In genomic region chr3:57397175-57398026, GRCh38 we compare ENCODE assay signal across 8 cellular contexts.
DNase-seq lines count a peak whose midpoint lies in the region; ATAC-seq and TF ChIP-seq lines count a peak whose summit lies in the region.

No MANE protein-coding gene starts in this region.

- peaks cover 7% of the 10 kb centered on the region for H3K4me1 Mint-ChIP-seq in stimulated activated effector memory CD8-positive, alpha-beta T cell treated with anti-CD3 and anti-CD28 coated beads, Interleukin-12 subunit alpha, Interleukin-12 subunit beta, amount 100 ng/mL, for 72 hours

- H3K9me3 Mint-ChIP-seq in stimulated activated effector memory CD8-positive, alpha-beta T cell treated with anti-CD3 and anti-CD28 coated beads, Interleukin-12 subunit alpha, Interleukin-12 subunit beta, amount 100 ng/mL, for 72 hours, result no peaks in the 10 kb centered on the region

- peak; percentile 88 for ATAC-seq in HG02588 (IDR thresholded peaks at IDR 0.05; ENCODE audit: unreplicated experiment)
- peak; percentile 86 to 91 for ATAC-seq in activated CD4-positive, CD25-positive, alpha-beta regulatory T cell treated with anti-CD3 and anti-CD28 coated beads, Interleukin-2, amount 50 U/mL, for 24 hours
- ATAC-seq in stimulated activated effector memory CD8-positive, alpha-beta T cell treated with anti-CD3 and anti-CD28 coated beads, Interleukin-12 subunit alpha, Interleukin-12 subunit beta, amount 100 ng/mL, for 72 hours, result peak; percentile 90

- DNase-seq in GM12865 (ENCODE audit: low read depth) (peak; percentile 85), MV-4-11 (lab: John Stamatoyannopoulos, UW) (peak; percentile 57), cerebellar cortex (ENCODE audit: low spot score) (peak; percentile 18), lung microvascular endothelial cell (ENCODE audit: low read depth in 2 of 2) (peak; percentile 64 to 71)
- DNase-seq in stimulated activated effector memory CD8-positive, alpha-beta T cell treated with anti-CD3 and anti-CD28 coated beads, Interleukin-12 subunit alpha, Interleukin-12 subunit beta, amount 100 ng/mL, for 72 hours (ENCODE audit: low spot score in 2 of 2), result peak; percentile 20 to 71

- H3K36me3 Mint-ChIP-seq in stimulated activated effector memory CD8-positive, alpha-beta T cell treated with anti-CD3 and anti-CD28 coated beads, Interleukin-12 subunit alpha, Interleukin-12 subunit beta, amount 100 ng/mL, for 72 hours, result no peaks in the 10 kb centered on the region

- H3K4me3 Mint-ChIP-seq in stimulated activated effector memory CD8-positive, alpha-beta T cell treated with anti-CD3 and anti-CD28 coated beads, Interleukin-12 subunit alpha, Interleukin-12 subunit beta, amount 100 ng/mL, for 72 hours, result no peak overlapping the region

- no peak overlapping the region for H3K27ac Mint-ChIP-seq in stimulated activated effector memory CD8-positive, alpha-beta T cell treated with anti-CD3 and anti-CD28 coated beads, Interleukin-12 subunit alpha, Interleukin-12 subunit beta, amount 100 ng/mL, for 72 hours

- TF ChIP-seq CTCF in 22Rv1 (IDR thresholded peaks at IDR 0.05), result peak; percentile 92
- TF ChIP-seq CTCF in GM12865 (IDR thresholded peaks at IDR 0.05; ENCODE audit: insufficient read depth, low read depth, low read length, missing control alignments), result peak; percentile 94

- no peak overlapping the region for H3K27ac ChIP-seq in 22Rv1

- no peak overlapping the region for H3K4me3 ChIP-seq in GM12865 (ENCODE audit: low read depth, low read length)

Comparison
In these comparisons a context has a peak if more than half of its experiments do, and no peak if none do; other contexts are left out.
1. DNase-seq: peak in every context shown above with its lines; median percentile 85 in GM12865; 68 in lung microvascular endothelial cell; 57 in MV-4-11; 46 in stimulated activated effector memory CD8-positive, alpha-beta T cell treated with anti-CD3 and anti-CD28 coated beads, Interleukin-12 subunit alpha, Interleukin-12 subunit beta, amount 100 ng/mL, for 72 hours; 18 in cerebellar cortex.